Comparison of ENCODE assay signal across 29 cellular contexts in the genomic region with DNA sequence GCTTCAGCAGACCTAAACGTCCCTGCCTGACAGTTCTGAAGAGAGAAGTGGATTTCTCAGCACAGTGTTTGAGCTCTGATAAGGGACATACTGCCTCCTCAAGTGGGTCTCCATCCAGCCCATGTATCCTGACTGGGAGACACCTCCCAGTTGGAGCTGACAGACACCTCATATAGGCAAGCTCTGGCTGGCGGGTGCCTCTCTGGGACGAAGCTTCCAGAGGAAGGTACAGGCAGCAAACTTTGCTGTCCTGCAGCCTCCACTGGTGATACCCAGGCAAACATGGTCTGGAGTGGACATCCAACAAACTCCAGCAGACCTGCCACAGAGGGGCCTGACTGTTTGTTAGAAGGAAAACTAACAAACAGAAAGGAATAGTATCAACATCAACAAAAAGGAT.
DNase-seq lines count a peak whose midpoint lies in the region; ATAC-seq and TF ChIP-seq lines count a peak whose summit lies in the region.
"Had no signal": no experiment of that assay in that cellular context is flagged by ENCODE, and none has a peak within 500 bp of the region (broad histone marks: within the 10 kb centered on the region; RNA-seq: fewer than 3 reads in every experiment).

No MANE protein-coding gene starts in this region.

- no peak overlapping the region for H3K23ac ChIP-seq in neuronal stem cell (ENCODE audit: low read depth, low read length, poor library complexity)

- H3K18ac ChIP-seq in neuronal stem cell (ENCODE audit: low read length) = no peak overlapping the region

- H3K27ac ChIP-seq in neuronal stem cell (replicated peaks; ENCODE audit: low read length) = no peak overlapping the region
- no peak overlapping the region for H3K27ac ChIP-seq in spleen
- H3K27ac ChIP-seq in lower lobe of right lung = no peak overlapping the region
- H3K27ac ChIP-seq: 22Rv1; A549; BLaER1; BLaER1 treated with 17β-estradiol and CSF1 and Interleukin-3, amounts not matched to agents 10 nM and 100 nM; C4-2B had no signal

- H2BK12ac ChIP-seq in neuronal stem cell (ENCODE audit: low read length) = no peak overlapping the region

- no peak overlapping the region for H3K4ac ChIP-seq in neuronal stem cell (ENCODE audit: low read length)

- H3K9me3 ChIP-seq in neuronal stem cell (replicated peaks in 1 of 2; ENCODE audit: control insufficient read depth in 2 of 2, insufficient read depth in 1 of 2, low read depth in 1 of 2, low read length in 2 of 2) (peaks cover 0 to 21% of the 10 kb centered on the region in 2 donors), spleen (peaks cover 0 to 16% (median 2%) of the 10 kb centered on the region in 8 donors), lower lobe of right lung (no peaks in the 10 kb centered on the region)
- H3K9me3 ChIP-seq: A549; BE2C; BLaER1; BLaER1 treated with 17β-estradiol and CSF1 and Interleukin-3, amounts not matched to agents 10 nM and 100 nM; Caco-2 had no signal

- H2AFZ ChIP-seq in neuronal stem cell (ENCODE audit: low read length) = no peak overlapping the region

- no peak overlapping the region for H2BK15ac ChIP-seq in neuronal stem cell (ENCODE audit: low read length)

- no peak overlapping the region for H2BK5ac ChIP-seq in neuronal stem cell (ENCODE audit: low read length)

- no peak for ATAC-seq in lower lobe of right lung
- ATAC-seq: A549; CD8-positive, alpha-beta T cell had no signal

- no peak overlapping the region for H3K4me2 ChIP-seq in neuronal stem cell (ENCODE audit: insufficient read depth, low read length, poor library complexity, severe bottlenecking)
- H3K4me2 ChIP-seq: A549; BLaER1; BLaER1 treated with 17β-estradiol and CSF1 and Interleukin-3, amounts not matched to agents 10 nM and 100 nM had no signal

- DNase-seq in neuronal stem cell (ENCODE audit: low spot score) (no peak), spleen (peak; percentile 64), SW480 (ENCODE audit: low spot score) (no peak), lower lobe of right lung (no peak)
- DNase-seq: 8988T; ACHN; AML-193; BE2C; C1 segment of cervical spinal cord; Caco-2; Calu3; CD4-positive, alpha-beta memory T cell; CD4-positive, alpha-beta T cell; CD4-positive, CD25-positive, alpha-beta regulatory T cell; CD8-positive, alpha-beta memory T cell; CD8-positive, alpha-beta T cell; COR-L47; DMS 273 treated with DMSO at 0.1 percent for 48 hours; DMS153; DMS53; DMS79; DMS79 treated with DMSO at 0.1 percent for 48 hours; DND-41; EL had no signal

- intact Hi-C loops in spleen (cut with DNase I; ENCODE audit: low total_unique reads) = no loop called here
- intact Hi-C loops in lower lobe of right lung (cut with DNase I) = no loop called here

- no peak overlapping the region for H3K14ac ChIP-seq in neuronal stem cell (ENCODE audit: low read length)

- WGBS in neuronal stem cell (ENCODE audit: extremely low coverage in 2 of 2, insufficient read length in 2 of 2, insufficient replicate concordance in 1 of 2), 2 donors = no CpG with 5 or more reads among the region's 3 CpGs
- WGBS in spleen, 5 donors = 59 to 73% (median 68%) methylated on average over 3 of the region's 3 CpGs

- H4K8ac ChIP-seq in neuronal stem cell (ENCODE audit: low read depth, low read length) = no peak overlapping the region

- peak overlapping the region; percentile 12 for H4K91ac ChIP-seq in neuronal stem cell (ENCODE audit: low read depth, low read length, poor library complexity)

- TF ChIP-seq POLR2A in spleen (IDR thresholded peaks at IDR 0.05) = no peak

- no peaks in the 10 kb centered on the region for H3K79me1 ChIP-seq in neuronal stem cell (ENCODE audit: low read depth, low read length)

- H3K36me3 ChIP-seq in neuronal stem cell (replicated peaks in 1 of 2; ENCODE audit: control insufficient read depth in 2 of 2, insufficient read depth in 2 of 2, low read length in 2 of 2) (no peaks in the 10 kb centered on the region), spleen (no peaks in the 10 kb centered on the region), lower lobe of right lung (no peaks in the 10 kb centered on the region)
- H3K36me3 ChIP-seq: BE2C; BLaER1; BLaER1 treated with 17β-estradiol and CSF1 and Interleukin-3, amounts not matched to agents 10 nM and 100 nM had no signal

- TF ChIP-seq CTCF in spleen (IDR thresholded peaks at IDR 0.05 in 8 of 11, conservative IDR thresholded peaks at IDR 0.05 in 3 of 11) = no peak
- TF ChIP-seq CTCF in lower lobe of right lung (IDR thresholded peaks at IDR 0.05) = no peak

- no peak overlapping the region for H3K4me3 ChIP-seq in neuronal stem cell (ENCODE audit: low read length in 2 of 2)
- H3K4me3 ChIP-seq in spleen = no peak overlapping the region
- no peak overlapping the region for H3K4me3 ChIP-seq in lower lobe of right lung
- H3K4me3 ChIP-seq: A549; BLaER1; BLaER1 treated with 17β-estradiol and CSF1 and Interleukin-3, amounts not matched to agents 10 nM and 100 nM had no signal

- peaks cover 0 to 6% of the 10 kb centered on the region in 2 donors for H3K4me1 ChIP-seq in neuronal stem cell (ENCODE audit: control insufficient read depth in 2 of 2, insufficient read depth in 1 of 2, low read depth in 1 of 2, low read length in 2 of 2)
- no peaks in the 10 kb centered on the region for H3K4me1 ChIP-seq in spleen
- no peaks in the 10 kb centered on the region for H3K4me1 ChIP-seq in lower lobe of right lung
- H3K4me1 ChIP-seq: A549; BE2C; BLaER1; BLaER1 treated with 17β-estradiol and CSF1 and Interleukin-3, amounts not matched to agents 10 nM and 100 nM; Caco-2 had no signal

- no peak overlapping the region for H2BK120ac ChIP-seq in neuronal stem cell (ENCODE audit: low read depth, low read length)

- H2AK5ac ChIP-seq in neuronal stem cell (ENCODE audit: low read depth, low read length) = no peak overlapping the region

- H3K27me3 ChIP-seq in neuronal stem cell (ENCODE audit: control insufficient read depth in 3 of 3, insufficient read depth in 3 of 3, low read depth in 1 of 3, low read length in 3 of 3) (no peaks in the 10 kb centered on the region), spleen (replicated peaks in 1 of 7) (no peaks in the 10 kb centered on the region), lower lobe of right lung (ENCODE audit: low read depth) (no peaks in the 10 kb centered on the region)
- H3K27me3 ChIP-seq: BE2C; BLaER1; BLaER1 treated with 17β-estradiol and CSF1 and Interleukin-3, amounts not matched to agents 10 nM and 100 nM had no signal

- no peak overlapping the region for H3K9ac ChIP-seq in neuronal stem cell (ENCODE audit: low read depth, low read length, poor library complexity)
- H3K9ac ChIP-seq: BLaER1; BLaER1 treated with 17β-estradiol and CSF1 and Interleukin-3, amounts not matched to agents 10 nM and 100 nM had no signal
